17 cellular contexts compared by ENCODE assay signal in the genomic region with DNA sequence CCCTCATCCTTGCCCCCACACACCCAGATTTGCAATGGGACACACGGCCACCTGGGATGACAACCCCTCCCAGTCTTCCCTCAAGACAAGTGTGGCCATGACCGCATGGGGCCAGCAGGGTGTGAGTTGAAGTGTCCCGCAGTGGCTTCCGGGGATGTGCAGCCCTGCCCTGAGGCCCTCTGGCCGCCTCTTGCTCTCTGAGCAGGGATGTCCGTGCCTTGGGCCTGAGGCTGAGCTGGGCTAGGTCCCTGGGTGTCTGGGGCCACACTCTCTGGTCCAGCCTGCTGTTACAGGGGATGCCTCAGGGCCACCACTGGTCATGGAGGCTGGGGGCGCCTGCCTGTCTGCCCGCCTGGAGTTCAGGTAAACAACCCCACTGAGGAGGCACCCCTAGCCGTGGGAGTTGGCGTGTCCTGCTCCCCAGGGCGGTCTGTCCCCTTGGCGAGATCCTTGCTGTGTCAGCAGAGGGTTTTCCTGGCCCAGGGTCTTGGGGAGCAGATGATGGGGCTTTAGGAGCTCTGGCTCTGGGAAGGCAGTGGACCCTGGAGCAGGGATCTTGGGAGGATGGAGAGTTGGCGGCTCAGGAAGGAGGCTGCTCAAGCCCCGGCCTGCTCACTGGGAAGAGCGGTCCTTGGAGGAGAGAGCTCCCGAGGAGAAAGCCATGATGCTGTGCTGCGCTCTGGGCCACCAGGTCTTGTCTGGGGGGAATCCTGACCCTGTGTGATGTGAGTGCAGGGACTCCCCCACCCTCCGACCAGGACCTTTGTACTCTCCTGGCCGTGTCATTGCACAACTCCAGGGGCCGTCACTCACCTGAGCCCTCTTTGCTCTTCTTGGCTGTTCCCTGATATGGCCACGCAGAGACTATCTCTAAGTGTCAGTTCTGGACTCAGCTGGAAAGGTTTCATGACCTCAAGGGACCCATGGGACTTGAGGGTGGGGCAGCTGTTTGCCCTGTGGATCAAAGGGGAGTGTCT.
DNase-seq lines count a peak whose midpoint lies in the region; ATAC-seq, FAIRE-seq and TF ChIP-seq lines count a peak whose summit lies in the region.
"Had no signal": no experiment of that assay in that cellular context is flagged by ENCODE, and none has a peak within 500 bp of the region (broad histone marks: within the 10 kb centered on the region; RNA-seq: fewer than 3 reads in every experiment).

No MANE protein-coding gene starts in this region.

- H3K4me3 ChIP-seq in K562: no peak overlapping the region
- H3K4me3 ChIP-seq in kidney (ENCODE audit: low read length in 2 of 2): no peak overlapping the region
- no peak overlapping the region for H3K4me3 ChIP-seq in spleen
- H3K4me3 ChIP-seq: cardiac muscle cell, SJCRH30 had no signal

- POLR2A ChIA-PET in K562 (lab: Yijun Ruan, JAX): interaction anchor here (0.8 kb wide), 2 partner anchors 9 to 537 kb away, joined by 3 read pairs; no protein-coding TSS in a partner anchor

- no peaks in the 10 kb centered on the region for H3K9me1 ChIP-seq in K562 (ENCODE audit: control insufficient read depth, insufficient read depth, low read length)

- no peaks in the 10 kb centered on the region for H3K79me2 ChIP-seq in K562 (ENCODE audit: control insufficient read depth, insufficient read depth, low read length)

- TF ChIP-seq EP300 in K562 (IDR thresholded peaks at IDR 0.05; ENCODE audit: low read length): no peak

- DNase-seq in GM13977 (ENCODE audit: low spot score): peak; percentile 15
- DNase-seq in K562 (ENCODE audit: extremely low read depth in 1 of 4, low spot score in 3 of 4): peak in 2 of 4 experiments; percentile 8 to 10
- DNase-seq in kidney: peak; percentile 73
- DNase-seq in spleen: peak; percentile 69
- no peak for DNase-seq in amniotic stem cell (lab: John Stamatoyannopoulos, UW)
- no peak for DNase-seq in AG08396 (ENCODE audit: low spot score)
- no peak for DNase-seq in HUDEP-2 (lab: John Stamatoyannopoulos, UW; ENCODE audit: unreplicated experiment in 76 of 76)
- DNase-seq: CD4-positive, alpha-beta memory T cell; erythroblast; GDM1; hypothalamus; KBM-7; NCI-H146; retina; SJCRH30 had no signal

- FAIRE-seq in K562 (lab: Jason Lieb, UNC) (no peak), kidney (lab: Jason Lieb, UNC) (no peak)

- TF ChIP-seq RAD21 in K562 (CRISPR knock-in tag; conservative IDR thresholded peaks at IDR 0.05 in 1 of 2, IDR thresholded peaks at IDR 0.05 in 1 of 2): no peak

- peaks cover 13% of the 10 kb centered on the region; the same call in 1 of the 2 replicates for H4K20me1 ChIP-seq in K562 (replicated peaks; ENCODE audit: control insufficient read depth, insufficient read depth, low read length)

- TF ChIP-seq POLR2A in K562 (conservative IDR thresholded peaks at IDR 0.05) (no peak), spleen (IDR thresholded peaks at IDR 0.05) (no peak)

- no peak overlapping the region for H3K9ac ChIP-seq in K562 (ENCODE audit: insufficient read depth in 1 of 2, low read depth in 2 of 2, low read length in 2 of 2)
- no peak overlapping the region for H3K9ac ChIP-seq in kidney (ENCODE audit: low read length in 2 of 2)

- intact Hi-C loops in K562 (cut with micrococcal nuclease): no loop called here
- intact Hi-C loops in kidney (cut with DNase I): no loop called here
- intact Hi-C loops in spleen (cut with DNase I; ENCODE audit: low total_unique reads): no loop called here

- BruUV-seq in K562 (replicated peaks; lab: Mats Ljungman, UMichigan): no TSS peak

- H3K9me3 ChIP-seq in K562 (replicated peaks; ENCODE audit: control insufficient read depth, insufficient read depth, low read depth, low read length): no peaks in the 10 kb centered on the region
- no peaks in the 10 kb centered on the region for H3K9me3 ChIP-seq in kidney (ENCODE audit: control insufficient read depth in 1 of 2, low read length in 2 of 2)
- H3K9me3 ChIP-seq in spleen: no peaks in the 10 kb centered on the region
- H3K9me3 ChIP-seq: SJCRH30 had no signal

- H3K27ac ChIP-seq in K562 (ENCODE audit: extremely low read depth, low read depth, low read length) (no peak overlapping the region), kidney (ENCODE audit: low read depth in 2 of 2, low read length in 2 of 2) (no peak overlapping the region), spleen (no peak overlapping the region)
- H3K27ac ChIP-seq: cardiac muscle cell, SJCRH30 had no signal

- H3K4me2 ChIP-seq in K562 (ENCODE audit: insufficient read depth, low read length): no peak overlapping the region

- H3K4me1 ChIP-seq in K562 (replicated peaks in 1 of 2; ENCODE audit: control insufficient read depth in 2 of 2, insufficient read depth in 2 of 2, low read length in 2 of 2) (peaks cover 0 to 17% of the 10 kb centered on the region in 2 experiments; a peak in 2 of 5 replicates), kidney (ENCODE audit: control insufficient read depth in 1 of 2, insufficient read depth in 1 of 2, low read depth in 1 of 2, low read length in 2 of 2) (peaks cover 0 to 17% of the 10 kb centered on the region in 2 donors), spleen (peaks cover 0 to 34% (median 11%) of the 10 kb centered on the region in 6 donors)
- H3K4me1 ChIP-seq: SJCRH30 had no signal

- H2AFZ ChIP-seq in K562 (ENCODE audit: low read depth, low read length): no peak overlapping the region

- TF ChIP-seq CTCF in GM13977 (IDR thresholded peaks at IDR 0.05; ENCODE audit: extremely low read depth, insufficient read depth, missing control alignments): no peak
- no peak for TF ChIP-seq CTCF in K562 (IDR thresholded peaks at IDR 0.05 in 2 of 3, conservative IDR thresholded peaks at IDR 0.05 in 1 of 3; ENCODE audit: insufficient read depth in 2 of 3, low read depth in 1 of 3, low read length in 3 of 3)
- TF ChIP-seq CTCF in kidney (IDR thresholded peaks at IDR 0.05; ENCODE audit: borderline replicate concordance, extremely low read depth, insufficient read depth): no peak
- TF ChIP-seq CTCF in spleen (IDR thresholded peaks at IDR 0.05 in 8 of 11, conservative IDR thresholded peaks at IDR 0.05 in 3 of 11): no peak

- WGBS in K562 (ENCODE audit: insufficient coverage, low coverage, missing lambda C conversion rate): under 1% methylated on average over 21 of the region's 21 CpGs
- whole genome bisulfite sequencing in spleen, 5 donors: 85 to 93% (median 92%) methylated on average over 13 to 21 of the region's 21 CpGs

- CTCF ChIA-PET in K562 (lab: Yijun Ruan, JAX; ENCODE audit: low intra/inter-chr PET ratio): no interaction called here

- ATAC-seq in K562 (peak; percentile 50), GM19455 (IDR thresholded peaks at IDR 0.05; ENCODE audit: unreplicated experiment) (no peak)

- no peaks in the 10 kb centered on the region for H3K36me3 ChIP-seq in K562 (ENCODE audit: control insufficient read depth, insufficient read depth, low read length)
- H3K36me3 ChIP-seq in kidney (ENCODE audit: control insufficient read depth in 1 of 2, insufficient read depth in 2 of 2, low read length in 2 of 2): no peaks in the 10 kb centered on the region
- H3K36me3 ChIP-seq in spleen: no peaks in the 10 kb centered on the region
- H3K36me3 ChIP-seq: cardiac muscle cell, SJCRH30 had no signal

- peaks cover 11 to 87% of the 10 kb centered on the region in 2 experiments for H3K27me3 ChIP-seq in K562 (ENCODE audit: control insufficient read depth in 2 of 2, insufficient read depth in 2 of 2, low read length in 2 of 2)
- no peaks in the 10 kb centered on the region for H3K27me3 ChIP-seq in spleen (replicated peaks in 1 of 7)

- in situ Hi-C loops in GM13977 (cut with MboI; ENCODE audit: low pct_unique_long_range_greater_than_20kb, low sequenced_read_pairs, unreplicated experiment): no loop called here
- in situ Hi-C loops in K562 (cut with MboI): loop anchor here (10.0 kb wide), 1 partner anchor 308 kb away; no protein-coding TSS in a partner anchor

TF ChIP-seq in K562, 482 proteins besides CTCF, POLR2A, EP300 and RAD21:
- TF ChIP-seq ZC3H11A (IDR thresholded peaks at IDR 0.05; ENCODE audit: low read depth, low read length) (no peak), CEBPB (tag; IDR thresholded peaks at IDR 0.05) (peak; percentile 55)

Comparison
In these comparisons a context has a peak if more than half of its experiments do, and no peak if none do; other contexts are left out.
1. DNase-seq: peak in GM13977 (single experiment), kidney (single experiment) and spleen (single experiment); none in amniotic stem cell (single experiment), AG08396 (single experiment) and HUDEP-2 (0 of 76).